1 cellular context compared by ENCODE assay signal in genomic region chr6:41471064-41471895, GRCh38.
TF ChIP-seq lines count a peak whose summit lies in the region.

No MANE protein-coding gene starts in this region.

TF ChIP-seq in H1, 55 proteins besides CTCF, POLR2A, EP300 and RAD21:
- TF ChIP-seq, protein P1, sequence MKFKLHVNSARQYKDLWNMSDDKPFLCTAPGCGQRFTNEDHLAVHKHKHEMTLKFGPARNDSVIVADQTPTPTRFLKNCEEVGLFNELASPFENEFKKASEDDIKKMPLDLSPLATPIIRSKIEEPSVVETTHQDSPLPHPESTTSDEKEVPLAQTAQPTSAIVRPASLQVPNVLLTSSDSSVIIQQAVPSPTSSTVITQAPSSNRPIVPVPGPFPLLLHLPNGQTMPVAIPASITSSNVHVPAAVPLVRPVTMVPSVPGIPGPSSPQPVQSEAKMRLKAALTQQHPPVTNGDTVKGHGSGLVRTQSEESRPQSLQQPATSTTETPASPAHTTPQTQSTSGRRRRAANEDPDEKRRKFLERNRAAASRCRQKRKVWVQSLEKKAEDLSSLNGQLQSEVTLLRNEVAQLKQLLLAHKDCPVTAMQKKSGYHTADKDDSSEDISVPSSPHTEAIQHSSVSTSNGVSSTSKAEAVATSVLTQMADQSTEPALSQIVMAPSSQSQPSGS (IDR thresholded peaks at IDR 0.05; ENCODE audit: low read length) = no peak
- TF ChIP-seq CEBPB (IDR thresholded peaks at IDR 0.05; ENCODE audit: low read depth, low read length) = 0 out of 2 replicates have a peak, but pooled peaks have one; percentile 36
TF ChIP-seq in H1: peak in this region for 1.
